ENCODE assay signal across 14 cellular contexts in the genomic region with DNA sequence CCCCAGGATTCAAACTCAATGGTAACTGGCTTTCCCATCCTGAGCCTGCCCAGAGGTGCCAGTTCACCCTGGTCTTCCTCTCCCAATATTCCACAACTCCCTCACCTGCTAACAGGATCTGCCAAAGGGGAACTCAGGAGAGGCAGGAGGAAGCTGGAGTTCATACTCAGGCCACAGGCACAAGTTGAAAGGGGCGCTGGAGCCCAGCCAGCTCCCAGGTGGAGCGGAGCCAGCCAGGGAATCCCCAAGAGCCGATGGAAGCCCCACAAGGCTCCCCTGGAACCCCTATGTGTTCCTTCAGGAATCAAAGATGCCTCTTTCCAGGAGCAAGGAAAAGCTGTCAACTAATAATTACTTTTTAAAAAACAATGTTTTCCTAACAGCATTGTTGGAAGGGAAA.
A peak's percentile ranks its signal among the peaks of the same experiment; 100 is the strongest.
DNase-seq lines count a peak whose midpoint lies in the region; TF ChIP-seq lines count a peak whose summit lies in the region.
"Had no signal": no experiment of that assay in that cellular context is flagged by ENCODE, and none has a peak within 500 bp of the region (broad histone marks: within the 10 kb centered on the region; RNA-seq: fewer than 3 reads in every experiment).

No MANE protein-coding gene starts in this region.

- DNase-seq in NCI-H2171 treated with DMSO at 0.1 percent for 48 hours (lab: John Stamatoyannopoulos, UW): peak; percentile 17
- DNase-seq in NCI-H2171 (lab: John Stamatoyannopoulos, UW): no peak
- DNase-seq in RWPE1 (ENCODE audit: low spot score): no peak
- DNase-seq in esophagus squamous epithelium (lab: John Stamatoyannopoulos, UW): no peak
- DNase-seq in stomach: no peak
- DNase-seq in substantia nigra (lab: John Stamatoyannopoulos, UW): no peak
- DNase-seq in cerebellar cortex (ENCODE audit: low spot score): no peak
- DNase-seq in NCI-H345 treated with DMSO at 0.1 percent for 48 hours (lab: John Stamatoyannopoulos, UW; ENCODE audit: unreplicated experiment): no peak
- DNase-seq: 8988T, KG1, NCI-H1105 treated with DMSO at 0.1 percent for 48 hours, NCI-H187 treated with DMSO at 0.1 percent for 48 hours, NCI-H524, RPMI8226 had no signal

- TF ChIP-seq CTCF in RWPE1 (conservative IDR thresholded peaks at IDR 0.05; ENCODE audit: low read depth) (no peak), esophagus squamous epithelium (IDR thresholded peaks at IDR 0.05) (no peak), stomach (IDR thresholded peaks at IDR 0.05) (no peak)

- peak overlapping the region; percentile 50 for H3K27ac ChIP-seq in RWPE1
- peak overlapping the region; percentile 3 to 90 (median 62) for H3K27ac ChIP-seq in esophagus squamous epithelium
- H3K27ac ChIP-seq in stomach: peak overlapping the region in 4 of 5 donors; percentile 15 to 87 (median 84)
- no peak overlapping the region for H3K27ac ChIP-seq in substantia nigra (ENCODE audit: low read depth, low read length, poor library complexity, severe bottlenecking)

- H3K4me3 ChIP-seq in esophagus squamous epithelium (no peak overlapping the region), stomach (no peak overlapping the region)

- H3K27me3 ChIP-seq in esophagus squamous epithelium (no peaks in the 10 kb centered on the region), stomach (no peaks in the 10 kb centered on the region)

- POLR2A ChIA-PET in RWPE1 (lab: Yijun Ruan, JAX; ENCODE audit: low non-redundant PET): no interaction called here

- H3K4me1 ChIP-seq in esophagus squamous epithelium: peaks cover 20 to 81% (median 32%) of the 10 kb centered on the region in 3 donors
- peaks cover 31 to 77% (median 65%) of the 10 kb centered on the region in 4 donors for H3K4me1 ChIP-seq in stomach

- H3K36me3 ChIP-seq in esophagus squamous epithelium (peaks cover 0 to 34% (median 0%) of the 10 kb centered on the region in 3 donors), stomach (no peaks in the 10 kb centered on the region)

- intact Hi-C loops in esophagus squamous epithelium (cut with DNase I) (no loop called here), stomach (cut with DNase I; ENCODE audit: low total_unique reads) (no loop called here)

- no peaks in the 10 kb centered on the region for H3K9me3 ChIP-seq in esophagus squamous epithelium
- no peaks in the 10 kb centered on the region for H3K9me3 ChIP-seq in stomach

- TF ChIP-seq POLR2A in esophagus squamous epithelium (IDR thresholded peaks at IDR 0.05) (no peak), stomach (IDR thresholded peaks at IDR 0.05) (no peak)

- CTCF ChIA-PET in RWPE1 (lab: Yijun Ruan, JAX): interaction anchor here (0.7 to 1.2 kb wide), 3 partner anchors 11 to 74 kb away, joined by 3 read pairs; no protein-coding TSS in a partner anchor

- TF ChIP-seq EP300 in stomach (IDR thresholded peaks at IDR 0.05): no peak

- WGBS in esophagus squamous epithelium, 2 donors: 0 to 29% methylated on average over 1 of the region's 3 CpGs
- 28 to 65% (median 50%) methylated on average over 3 of the region's 3 CpGs for WGBS in stomach, 5 donors
